ENCODE assay signal across 9 cellular contexts in genomic region chr3:50571486-50571885, GRCh38. TPM values are rescaled to one million over a fixed set of nuclear protein-coding genes. Genes with fewer than 3 reads are reported as not detected.
DNase-seq lines count a peak whose midpoint lies in the region; ATAC-seq lines count a peak whose summit lies in the region.
"Had no signal": no experiment of that assay in that cellular context is flagged by ENCODE, and none has a peak within 500 bp of the region (broad histone marks: within the 10 kb centered on the region; RNA-seq: fewer than 3 reads in every experiment).

No MANE protein-coding gene starts in this region.

- no peak for DNase-seq in activated naive CD4-positive, alpha-beta T cell treated with anti-CD3 and anti-CD28 coated beads for 36 hours
- no peak for DNase-seq in activated naive CD4-positive, alpha-beta T cell (lab: John Stamatoyannopoulos, UW)
- DNase-seq in activated T-helper 2 cell treated with anti-CD3 and anti-CD28 coated beads, Interferon-gamma antibody, Interleukin-2, Interleukin-4, amounts not matched to agents 10 μg/mL and 5 μg/mL and 100 μg/mL, durations not matched to agents 14 hours and 24 hours and 36 hours (ENCODE audit: low spot score) = no peak
- no peak for DNase-seq in DMS153 treated with DMSO at 0.1 percent for 48 hours (lab: John Stamatoyannopoulos, UW; ENCODE audit: unreplicated experiment)
- DNase-seq: COR-L47 had no signal

- H3K27me3 Mint-ChIP-seq in activated naive CD4-positive, alpha-beta T cell treated with anti-CD3 and anti-CD28 coated beads for 36 hours (ENCODE audit: low read depth) = no peaks in the 10 kb centered on the region
- no peaks in the 10 kb centered on the region for H3K27me3 Mint-ChIP-seq in activated T-helper 2 cell treated with anti-CD3 and anti-CD28 coated beads, Interferon-gamma antibody, Interleukin-2, Interleukin-4, amounts not matched to agents 10 μg/mL and 5 μg/mL and 100 μg/mL, durations not matched to agents 14 hours and 24 hours and 36 hours (ENCODE audit: low read depth)
- H3K27me3 Mint-ChIP-seq in stimulated activated memory B cell treated with anti-CD40 and anti-IgM and Interleukin-4, amounts not matched to agents 10 μg/mL and 1 μg/mL and 100 μg/mL, for 72 hours = no peaks in the 10 kb centered on the region

- H3K36me3 Mint-ChIP-seq in activated naive CD4-positive, alpha-beta T cell treated with anti-CD3 and anti-CD28 coated beads for 36 hours (ENCODE audit: low read depth) = peaks cover 25% of the 10 kb centered on the region
- peaks cover 56% of the 10 kb centered on the region for H3K36me3 Mint-ChIP-seq in activated T-helper 2 cell treated with anti-CD3 and anti-CD28 coated beads, Interferon-gamma antibody, Interleukin-2, Interleukin-4, amounts not matched to agents 10 μg/mL and 5 μg/mL and 100 μg/mL, durations not matched to agents 14 hours and 24 hours and 36 hours (ENCODE audit: low read depth)
- H3K36me3 Mint-ChIP-seq in stimulated activated memory B cell treated with anti-CD40 and anti-IgM and Interleukin-4, amounts not matched to agents 10 μg/mL and 1 μg/mL and 100 μg/mL, for 72 hours = peaks cover 11% of the 10 kb centered on the region

- peaks cover 72% of the 10 kb centered on the region for H3K4me1 Mint-ChIP-seq in activated naive CD4-positive, alpha-beta T cell treated with anti-CD3 and anti-CD28 coated beads for 36 hours (ENCODE audit: low read depth)
- peaks cover 66% of the 10 kb centered on the region for H3K4me1 Mint-ChIP-seq in activated T-helper 2 cell treated with anti-CD3 and anti-CD28 coated beads, Interferon-gamma antibody, Interleukin-2, Interleukin-4, amounts not matched to agents 10 μg/mL and 5 μg/mL and 100 μg/mL, durations not matched to agents 14 hours and 24 hours and 36 hours (ENCODE audit: low read depth)
- peaks cover 70% of the 10 kb centered on the region for H3K4me1 Mint-ChIP-seq in stimulated activated memory B cell treated with anti-CD40 and anti-IgM and Interleukin-4, amounts not matched to agents 10 μg/mL and 1 μg/mL and 100 μg/mL, for 72 hours

- peak overlapping the region; percentile 98 for H3K4me3 Mint-ChIP-seq in activated naive CD4-positive, alpha-beta T cell treated with anti-CD3 and anti-CD28 coated beads for 36 hours
- peak overlapping the region; percentile 95 for H3K4me3 Mint-ChIP-seq in activated T-helper 2 cell treated with anti-CD3 and anti-CD28 coated beads, Interferon-gamma antibody, Interleukin-2, Interleukin-4, amounts not matched to agents 10 μg/mL and 5 μg/mL and 100 μg/mL, durations not matched to agents 14 hours and 24 hours and 36 hours (ENCODE audit: low read depth)
- no peak overlapping the region for H3K4me3 Mint-ChIP-seq in stimulated activated memory B cell treated with anti-CD40 and anti-IgM and Interleukin-4, amounts not matched to agents 10 μg/mL and 1 μg/mL and 100 μg/mL, for 72 hours

- peak overlapping the region; percentile 95 for H3K27ac Mint-ChIP-seq in activated naive CD4-positive, alpha-beta T cell treated with anti-CD3 and anti-CD28 coated beads for 36 hours
- H3K27ac Mint-ChIP-seq in activated T-helper 2 cell treated with anti-CD3 and anti-CD28 coated beads, Interferon-gamma antibody, Interleukin-2, Interleukin-4, amounts not matched to agents 10 μg/mL and 5 μg/mL and 100 μg/mL, durations not matched to agents 14 hours and 24 hours and 36 hours = peak overlapping the region; percentile 93
- H3K27ac Mint-ChIP-seq in stimulated activated memory B cell treated with anti-CD40 and anti-IgM and Interleukin-4, amounts not matched to agents 10 μg/mL and 1 μg/mL and 100 μg/mL, for 72 hours = peak overlapping the region; percentile 87
- H3K27ac Mint-ChIP-seq: GM23338 had no signal

- intact Hi-C loops in activated naive CD4-positive, alpha-beta T cell treated with anti-CD3 and anti-CD28 coated beads for 36 hours (cut with micrococcal nuclease) = loop anchor here (5.0 kb wide), 2 partner anchors 401 to 931 kb away; partner anchors contain the start of gene DCAF1
- intact Hi-C loops in activated T-helper 2 cell treated with anti-CD3 and anti-CD28 coated beads, Interferon-gamma antibody, Interleukin-2, Interleukin-4, amounts not matched to agents 10 μg/mL and 5 μg/mL and 100 μg/mL, durations not matched to agents 14 hours and 24 hours and 36 hours (cut with micrococcal nuclease) = loop anchor here (5.0 kb wide), 2 partner anchors 101 to 801 kb away; partner anchors contain the start of gene DOCK3

- CTCF ChIA-PET in activated naive CD4-positive, alpha-beta T cell treated with anti-CD3 and anti-CD28 coated beads for 36 hours (lab: Charles Lee) = interaction anchor here (1.3 to 13.0 kb wide), 9 partner anchors 10 to 84 kb away, joined by 3 to 376 read pairs (median 10); partner anchors contain the start of genes CISH and MAPKAPK3

- no peaks in the 10 kb centered on the region for H3K9me3 Mint-ChIP-seq in activated naive CD4-positive, alpha-beta T cell treated with anti-CD3 and anti-CD28 coated beads for 36 hours
- H3K9me3 Mint-ChIP-seq in activated T-helper 2 cell treated with anti-CD3 and anti-CD28 coated beads, Interferon-gamma antibody, Interleukin-2, Interleukin-4, amounts not matched to agents 10 μg/mL and 5 μg/mL and 100 μg/mL, durations not matched to agents 14 hours and 24 hours and 36 hours = no peaks in the 10 kb centered on the region
- H3K9me3 Mint-ChIP-seq in stimulated activated memory B cell treated with anti-CD40 and anti-IgM and Interleukin-4, amounts not matched to agents 10 μg/mL and 1 μg/mL and 100 μg/mL, for 72 hours = no peaks in the 10 kb centered on the region
- H3K9me3 Mint-ChIP-seq: GM23338 had no signal

- no peak for ATAC-seq in stimulated activated memory B cell treated with anti-CD40 and anti-IgM and Interleukin-4, amounts not matched to agents 10 μg/mL and 1 μg/mL and 100 μg/mL, for 72 hours
- no peak for ATAC-seq in HG03280 (IDR thresholded peaks at IDR 0.05; ENCODE audit: unreplicated experiment)
- ATAC-seq: Panc1 had no signal

RNA-seq across cellular contexts. Expression of gene HEMK1, which starts 2.2 kb away (rescaled TPM):
- total RNA-seq in activated naive CD4-positive, alpha-beta T cell treated with anti-CD3 and anti-CD28 coated beads for 36 hours = 10 to 100 TPM; 27.0 to 30.4 TPM
- total RNA-seq in activated T-helper 2 cell treated with anti-CD3 and anti-CD28 coated beads, Interferon-gamma antibody, Interleukin-2, Interleukin-4, amounts not matched to agents 10 μg/mL and 5 μg/mL and 100 μg/mL, durations not matched to agents 14 hours and 24 hours and 36 hours = 61.7 and 68.7 TPM in 2 replicates

RNA-seq across cellular contexts. Expression of gene C3orf18, which starts 3.9 kb away (rescaled TPM):
- 1 to 10 TPM; 3.1 to 3.8 TPM for total RNA-seq in activated naive CD4-positive, alpha-beta T cell treated with anti-CD3 and anti-CD28 coated beads for 36 hours
- 35.2 and 37.2 TPM in 2 replicates for total RNA-seq in activated T-helper 2 cell treated with anti-CD3 and anti-CD28 coated beads, Interferon-gamma antibody, Interleukin-2, Interleukin-4, amounts not matched to agents 10 μg/mL and 5 μg/mL and 100 μg/mL, durations not matched to agents 14 hours and 24 hours and 36 hours

RNA-seq across cellular contexts. Expression of gene CISH, which starts 40.1 kb away (rescaled TPM):
- total RNA-seq in activated naive CD4-positive, alpha-beta T cell treated with anti-CD3 and anti-CD28 coated beads for 36 hours = 100 to 1,000 TPM; 136 to 138 TPM
- total RNA-seq in activated T-helper 2 cell treated with anti-CD3 and anti-CD28 coated beads, Interferon-gamma antibody, Interleukin-2, Interleukin-4, amounts not matched to agents 10 μg/mL and 5 μg/mL and 100 μg/mL, durations not matched to agents 14 hours and 24 hours and 36 hours = 351 and 355 TPM in 2 replicates

RNA-seq across cellular contexts. Expression of gene MAPKAPK3, which starts 45.5 kb away (rescaled TPM):
- total RNA-seq in activated naive CD4-positive, alpha-beta T cell treated with anti-CD3 and anti-CD28 coated beads for 36 hours = 100 to 1,000 TPM; 105 to 106 TPM
- 178 and 190 TPM in 2 replicates for total RNA-seq in activated T-helper 2 cell treated with anti-CD3 and anti-CD28 coated beads, Interferon-gamma antibody, Interleukin-2, Interleukin-4, amounts not matched to agents 10 μg/mL and 5 μg/mL and 100 μg/mL, durations not matched to agents 14 hours and 24 hours and 36 hours
